In the genomic region with DNA sequence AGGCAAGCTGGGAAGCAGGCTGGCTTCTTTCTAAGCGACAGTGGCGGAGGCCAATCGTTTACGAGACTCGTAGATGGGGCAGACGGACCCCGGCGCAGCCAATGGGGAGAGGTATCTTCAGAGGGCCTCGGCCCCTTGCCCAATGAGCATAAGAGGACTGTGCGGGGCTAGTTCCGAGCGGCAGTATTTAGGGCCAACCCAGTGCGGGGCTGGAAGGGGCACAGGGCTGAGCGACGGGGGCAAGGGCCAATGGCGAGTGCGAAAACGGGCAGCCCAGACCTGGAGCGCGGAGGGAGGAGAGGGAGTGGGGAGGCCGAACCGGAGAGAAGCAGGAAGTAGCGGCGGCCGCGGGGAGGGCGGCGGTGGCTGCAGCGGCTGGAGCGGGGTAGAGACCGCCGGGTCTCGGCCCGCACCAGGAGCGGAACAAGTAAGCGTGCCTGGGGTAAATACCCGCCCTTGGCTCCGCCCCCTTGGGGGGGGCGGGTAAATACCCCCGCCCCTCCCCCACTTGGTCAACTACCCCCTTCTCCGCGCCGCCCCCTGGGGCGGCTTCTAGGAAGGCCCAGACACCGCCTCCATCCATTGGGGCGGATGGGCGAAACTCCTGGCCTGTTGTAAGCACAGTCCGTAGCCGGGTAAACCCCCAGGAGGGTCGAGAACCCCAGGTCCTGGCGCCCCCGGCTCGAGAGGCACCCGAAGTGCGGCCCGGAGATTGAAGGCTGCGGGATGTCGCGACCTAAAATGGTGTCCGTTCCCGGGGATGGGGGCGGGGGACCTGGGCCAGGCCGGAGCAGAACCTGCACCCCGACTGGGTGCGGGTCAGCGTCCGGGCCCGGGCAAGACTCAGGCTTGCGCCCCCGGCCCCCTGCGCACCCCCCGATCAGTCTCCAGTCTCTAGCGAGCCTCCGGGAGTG, we compare ENCODE assay signal across 8 cellular contexts. TPM values are rescaled to one million over a fixed set of nuclear protein-coding genes. Genes with fewer than 3 reads are reported as not detected.
DNase-seq lines count a peak whose midpoint lies in the region; ATAC-seq and TF ChIP-seq lines count a peak whose summit lies in the region.

A gene with protein sequence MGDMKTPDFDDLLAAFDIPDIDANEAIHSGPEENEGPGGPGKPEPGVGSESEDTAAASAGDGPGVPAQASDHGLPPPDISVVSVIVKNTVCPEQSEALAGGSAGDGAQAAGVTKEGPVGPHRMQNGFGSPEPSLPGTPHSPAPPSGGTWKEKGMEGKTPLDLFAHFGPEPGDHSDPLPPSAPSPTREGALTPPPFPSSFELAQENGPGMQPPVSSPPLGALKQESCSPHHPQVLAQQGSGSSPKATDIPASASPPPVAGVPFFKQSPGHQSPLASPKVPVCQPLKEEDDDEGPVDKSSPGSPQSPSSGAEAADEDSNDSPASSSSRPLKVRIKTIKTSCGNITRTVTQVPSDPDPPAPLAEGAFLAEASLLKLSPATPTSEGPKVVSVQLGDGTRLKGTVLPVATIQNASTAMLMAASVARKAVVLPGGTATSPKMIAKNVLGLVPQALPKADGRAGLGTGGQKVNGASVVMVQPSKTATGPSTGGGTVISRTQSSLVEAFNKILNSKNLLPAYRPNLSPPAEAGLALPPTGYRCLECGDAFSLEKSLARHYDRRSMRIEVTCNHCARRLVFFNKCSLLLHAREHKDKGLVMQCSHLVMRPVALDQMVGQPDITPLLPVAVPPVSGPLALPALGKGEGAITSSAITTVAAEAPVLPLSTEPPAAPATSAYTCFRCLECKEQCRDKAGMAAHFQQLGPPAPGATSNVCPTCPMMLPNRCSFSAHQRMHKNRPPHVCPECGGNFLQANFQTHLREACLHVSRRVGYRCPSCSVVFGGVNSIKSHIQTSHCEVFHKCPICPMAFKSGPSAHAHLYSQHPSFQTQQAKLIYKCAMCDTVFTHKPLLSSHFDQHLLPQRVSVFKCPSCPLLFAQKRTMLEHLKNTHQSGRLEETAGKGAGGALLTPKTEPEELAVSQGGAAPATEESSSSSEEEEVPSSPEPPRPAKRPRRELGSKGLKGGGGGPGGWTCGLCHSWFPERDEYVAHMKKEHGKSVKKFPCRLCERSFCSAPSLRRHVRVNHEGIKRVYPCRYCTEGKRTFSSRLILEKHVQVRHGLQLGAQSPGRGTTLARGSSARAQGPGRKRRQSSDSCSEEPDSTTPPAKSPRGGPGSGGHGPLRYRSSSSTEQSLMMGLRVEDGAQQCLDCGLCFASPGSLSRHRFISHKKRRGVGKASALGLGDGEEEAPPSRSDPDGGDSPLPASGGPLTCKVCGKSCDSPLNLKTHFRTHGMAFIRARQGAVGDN (plus strand): TSS at position 331 of the 914 bp plus-strand sequence. CDS start 3,993 bp downstream, outside the sequence.

- in situ Hi-C loops in GM13976 (cut with MboI; ENCODE audit: low sequenced_read_pairs, unreplicated experiment), result no loop called here

- peaks cover 0 to 25% (median 16%) of the 10 kb centered on the region in 9 donors for H3K36me3 ChIP-seq in heart left ventricle

- WGBS in heart left ventricle, 4 donors, result 0 to 1% (median 1%) methylated on average over 50 to 74 of the region's 74 CpGs

- TF ChIP-seq CTCF in GM13976 (IDR thresholded peaks at IDR 0.05; ENCODE audit: borderline replicate concordance, control extremely low read depth, extremely low read depth, insufficient read depth, missing control alignments) (no peak), heart left ventricle (IDR thresholded peaks at IDR 0.05) (no peak), type B pancreatic cell (conservative IDR thresholded peaks at IDR 0.05) (no peak)

- H3K4me1 ChIP-seq in heart left ventricle, result peaks cover 0 to 37% (median 14%) of the 10 kb centered on the region in 12 donors

- ATAC-seq in HG02870 (IDR thresholded peaks at IDR 0.05; ENCODE audit: unreplicated experiment), result peak; percentile 86
- peak; percentile 91 to 98 (median 94) for ATAC-seq in heart left ventricle

- no peaks in the 10 kb centered on the region for H3K27me3 ChIP-seq in heart left ventricle

- H3K9me3 ChIP-seq in heart left ventricle, result no peaks in the 10 kb centered on the region

- peak within 1 kb of the TSS; percentile 100 for H3K27ac Mint-ChIP-seq in type B pancreatic cell

- intact Hi-C loops in T-helper 1 cell treated with Interleukin-12 subunit alpha and Interleukin-12 subunit beta and Interleukin-4 antibody, amounts not matched to agents 30 ng/mL and 1 ng/mL, for 36 hours (cut with micrococcal nuclease), result loop anchor here (1.0 to 5.0 kb wide), 22 partner anchors 19 to 720 kb away; a partner anchor contains a TSS
- intact Hi-C loops in heart left ventricle (cut with DNase I), result loop anchor here in 1 of 10 donors (1.0 to 5.0 kb wide), 4 partner anchors 28 to 117 kb away; a partner anchor contains a TSS

- peak within 1 kb of the TSS; percentile 71 to 98 (median 90) for H3K4me3 ChIP-seq in heart left ventricle

- H3K27me3 Mint-ChIP-seq in type B pancreatic cell, result peaks cover 3% of the 10 kb centered on the region

- no peaks in the 10 kb centered on the region for H3K9me3 Mint-ChIP-seq in type B pancreatic cell

- peak within 1 kb of the TSS; percentile 92 to 100 (median 98) for H3K27ac ChIP-seq in heart left ventricle

- TF ChIP-seq POLR2A in heart left ventricle (IDR thresholded peaks at IDR 0.05), result peak in 1 of 2 donors; percentile 78

- peaks cover 15% of the 10 kb centered on the region for H3K4me1 Mint-ChIP-seq in type B pancreatic cell (ENCODE audit: unreplicated experiment)

- H3K4me3 Mint-ChIP-seq in type B pancreatic cell, result peak within 1 kb of the TSS; percentile 99

- DNase-seq in GM13976 (ENCODE audit: low spot score) (peak; percentile 98), NCI-H146 treated with DMSO at 0.1 percent for 48 hours (lab: John Stamatoyannopoulos, UW; ENCODE audit: unreplicated experiment) (peak; percentile 99), amniotic epithelial cell (ENCODE audit: low read depth) (peak; percentile 100), heart left ventricle (peak; percentile 100), pons (ENCODE audit: low spot score) (peak; percentile 100), type B pancreatic cell (ENCODE audit: extremely low spot score, unreplicated experiment) (peak; percentile 99)

- H3K36me3 Mint-ChIP-seq in type B pancreatic cell, result peaks cover 8% of the 10 kb centered on the region

RNA-seq across cellular contexts. Expression of the gene that starts here (rescaled TPM):
- total RNA-seq in T-helper 1 cell treated with Interleukin-12 subunit alpha and Interleukin-12 subunit beta and Interleukin-4 antibody, amounts not matched to agents 30 ng/mL and 1 ng/mL, for 36 hours, result 27.0 and 28.6 TPM in 2 replicates
- 10 to 100 TPM; 10.9 to 30.3 (median 14.3) TPM for total RNA-seq in heart left ventricle
- 10 to 100 TPM in 1 of 2 donors, 1 to 10 TPM in 1; 6.9 to 11.1 TPM for polyA plus RNA-seq in heart left ventricle
- 29.6 and 31.7 TPM in 2 replicates for total RNA-seq in type B pancreatic cell (ENCODE audit: low replicate concordance)

Comparison
In these comparisons a context has a peak if more than half of its experiments do, and no peak if none do; other contexts are left out.
1. Peak in every context shown above with its lines: DNase-seq, ATAC-seq, H3K4me3 ChIP-seq and H3K27ac ChIP-seq.